Comparison of ENCODE assay signal across 31 cellular contexts in genomic region chr15:34663101-34663500, GRCh38.
"Had no signal": no experiment of that assay in that cellular context is flagged by ENCODE, and none has a peak within 500 bp of the region (broad histone marks: within the 10 kb centered on the region; RNA-seq: fewer than 3 reads in every experiment).

No MANE protein-coding gene starts in this region.

- H3K27me3 ChIP-seq: adrenal gland, esophagus muscularis mucosa, gastroesophageal sphincter had no signal

- H3K36me3 ChIP-seq: adrenal gland, esophagus muscularis mucosa, gastroesophageal sphincter, heart right ventricle, WERI-Rb-1 had no signal

- H3K9me3 ChIP-seq: adrenal gland, body of pancreas, esophagus muscularis mucosa, gastroesophageal sphincter, heart right ventricle had no signal

- ATAC-seq: activated CD4-positive, CD25-positive, alpha-beta regulatory T cell treated with anti-CD3 and anti-CD28 coated beads, Interleukin-2, amount 50 U/mL, for 24 hours; activated CD8-positive, alpha-beta T cell treated with anti-CD3 and anti-CD28 coated beads for 36 hours; activated naive CD8-positive, alpha-beta T cell treated with anti-CD3 and anti-CD28 coated beads, Interleukin-2, amount 50 U/mL, for 24 hours; activated T-cell treated with anti-CD3 and anti-CD28 coated beads, Interleukin-2, amount 50 U/mL, for 4 hours; activated T-helper 17 cell treated with anti-CD3 and anti-CD28 coated beads, Interleukin-2, amount 50 U/mL, for 72 hours; body of pancreas; effector memory CD8-positive, alpha-beta T cell; gastroesophageal sphincter; heart right ventricle had no signal

- H3K4me3 ChIP-seq: adrenal gland, body of pancreas, esophagus muscularis mucosa, gastroesophageal sphincter, heart right ventricle, hepatocyte had no signal

- H3K27ac ChIP-seq: adrenal gland, body of pancreas, esophagus muscularis mucosa, gastroesophageal sphincter, heart right ventricle, hepatocyte, WERI-Rb-1 had no signal

- H3K4me1 ChIP-seq: adrenal gland, body of pancreas, esophagus muscularis mucosa, gastroesophageal sphincter had no signal

- DNase-seq: activated B cell treated with CpG ODN at 0.5 μM for 24 hours; activated CD4-positive, alpha-beta T cell treated with anti-CD3 and anti-CD28 coated beads for 48 hours; activated CD4-positive, alpha-beta T cell treated with anti-CD3 and anti-CD28 coated beads, Interleukin-2, amount 50 U/mL, for 1 hour; activated CD4-positive, alpha-beta T cell treated with anti-CD3 and anti-CD28 coated beads, Interleukin-2, amount 50 U/mL, for 48 hours; activated CD8-positive, alpha-beta memory T cell treated with anti-CD3 and anti-CD28 coated beads for 24 hours; activated CD8-positive, alpha-beta T cell treated with anti-CD3 and anti-CD28 coated beads for 36 hours; activated effector memory CD4-positive, alpha-beta T cell treated with Interleukin-2 at 50 U/mL for 16 hours; activated gamma-delta T cell treated with Interleukin-2 at 50 U/mL for 16 hours; activated naive CD4-positive, alpha-beta T cell treated with Interleukin-2 at 50 U/mL for 16 hours; activated naive CD8-positive, alpha-beta T cell treated with anti-CD3 and anti-CD28 coated beads for 36 hours; activated naive CD8-positive, alpha-beta T cell treated with anti-CD3 and anti-CD28 coated beads, Interleukin-2, amount 50 U/mL, for 24 hours; activated T-cell treated with anti-CD3 and anti-CD28 coated beads, Interleukin-2, amount 50 U/mL, for 4 hours; adrenal gland; amygdala; aorta; body of pancreas; caudate nucleus; cortex of kidney; dermis blood vessel endothelial cell; effector CD4-positive, alpha-beta T cell; effector memory CD8-positive, alpha-beta T cell; erythroblast; foreskin melanocyte; heart right ventricle; T-helper 9 cell; WERI-Rb-1 had no signal
